Comparison of ENCODE assay signal across 19 cellular contexts in genomic region chr15:89818287-89818686, GRCh38. TPM values are rescaled to one million over a fixed set of nuclear protein-coding genes. Genes with fewer than 3 reads are reported as not detected.
"Had no signal": no experiment of that assay in that cellular context is flagged by ENCODE, and none has a peak within 500 bp of the region (broad histone marks: within the 10 kb centered on the region; RNA-seq: fewer than 3 reads in every experiment).

No MANE protein-coding gene starts in this region.

- H3K27ac Mint-ChIP-seq: naive B cell, progenitor cell of endocrine pancreas had no signal

- H3K27ac ChIP-seq: hepatocyte, pancreas had no signal

- H3K4me2 ChIP-seq: hepatocyte had no signal

- H3K4me3 Mint-ChIP-seq: nephron had no signal

- H2AFZ ChIP-seq: hepatocyte had no signal

- H3K4me3 ChIP-seq: hepatocyte, lung, pancreas had no signal

- H3K9me3 ChIP-seq: pancreas had no signal

- H3K36me3 ChIP-seq: pancreas had no signal

- H3K4me1 ChIP-seq: pancreas had no signal

- DNase-seq: dermis blood vessel endothelial cell; erythroblast; foreskin melanocyte; head of caudate nucleus; left colon; left ventricle myocardium superior; mesendoderm; naive B cell; small intestine; stimulated activated CD4-positive, alpha-beta T cell treated with anti-CD3 and anti-CD28 coated beads, Interleukin-12 subunit alpha, Interleukin-12 subunit beta, amount 100 ng/mL, for 4 hours; stimulated activated naive CD4-positive, alpha-beta T cell treated with Interleukin-2 at 50 U/mL for 16 hours; trophoblast cell had no signal

- ATAC-seq: left colon, left ventricle myocardium superior, pancreas had no signal

- H3K27me3 ChIP-seq: pancreas had no signal

- FAIRE-seq: colon, pancreas, small intestine had no signal

RNA-seq across cellular contexts. Expression of gene MESP2, which starts 42.2 kb away (rescaled TPM):
- total RNA-seq: dermis blood vessel endothelial cell, progenitor cell of endocrine pancreas, urinary bladder had no signal
- polyA plus RNA-seq: hepatocyte had no signal
